8 cellular contexts compared by ENCODE assay signal in the genomic region with DNA sequence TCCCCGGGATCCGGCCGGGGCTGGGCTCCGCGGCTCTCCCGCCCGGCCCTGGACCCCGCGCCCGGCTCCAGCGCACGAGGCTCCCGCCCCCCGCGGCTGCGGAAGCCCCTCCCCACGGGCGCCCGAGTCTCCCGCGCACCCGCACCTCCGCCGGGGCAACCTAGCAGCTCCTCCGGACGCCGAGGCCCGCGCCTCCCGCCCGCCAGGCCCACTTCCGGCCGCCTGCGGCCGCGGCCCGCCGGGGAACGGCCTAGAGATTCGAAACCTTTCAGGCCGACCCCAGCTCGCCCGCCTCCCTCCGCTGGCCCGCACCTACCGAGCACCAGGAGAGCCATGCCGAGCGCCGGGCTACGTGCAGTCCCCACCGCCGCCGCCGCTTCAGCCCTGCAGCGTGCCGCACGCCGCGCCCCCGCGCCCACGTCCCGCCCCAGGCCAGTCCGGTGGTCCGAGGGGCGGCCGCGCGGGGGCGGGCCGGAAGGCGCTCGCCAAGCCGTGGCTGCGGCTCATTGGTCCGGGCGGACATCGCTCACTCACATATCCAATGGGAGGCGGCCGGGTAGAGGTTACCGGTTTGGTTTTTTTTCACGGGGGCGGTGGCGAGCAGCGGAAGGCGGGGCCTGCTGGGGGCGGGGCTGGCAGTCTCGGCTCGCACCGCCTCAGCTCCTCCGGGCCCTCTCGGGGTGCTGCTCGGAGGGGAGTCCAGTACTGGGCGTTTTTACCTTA. TPM values are rescaled to one million over a fixed set of nuclear protein-coding genes. Genes with fewer than 3 reads are reported as not detected.
A peak's percentile ranks its signal among the peaks of the same experiment; 100 is the strongest.
DNase-seq lines count a peak whose midpoint lies in the region; ATAC-seq and TF ChIP-seq lines count a peak whose summit lies in the region.

A gene with protein sequence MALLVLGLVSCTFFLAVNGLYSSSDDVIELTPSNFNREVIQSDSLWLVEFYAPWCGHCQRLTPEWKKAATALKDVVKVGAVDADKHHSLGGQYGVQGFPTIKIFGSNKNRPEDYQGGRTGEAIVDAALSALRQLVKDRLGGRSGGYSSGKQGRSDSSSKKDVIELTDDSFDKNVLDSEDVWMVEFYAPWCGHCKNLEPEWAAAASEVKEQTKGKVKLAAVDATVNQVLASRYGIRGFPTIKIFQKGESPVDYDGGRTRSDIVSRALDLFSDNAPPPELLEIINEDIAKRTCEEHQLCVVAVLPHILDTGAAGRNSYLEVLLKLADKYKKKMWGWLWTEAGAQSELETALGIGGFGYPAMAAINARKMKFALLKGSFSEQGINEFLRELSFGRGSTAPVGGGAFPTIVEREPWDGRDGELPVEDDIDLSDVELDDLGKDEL (minus strand): TSS at position 424 of the 723 bp plus-strand sequence. CDS start 89 bp downstream, at position 335.

- no peak for TF ChIP-seq CTCF in mucosa of descending colon (IDR thresholded peaks at IDR 0.05)

- no peaks in the 10 kb centered on the region for H3K27me3 Mint-ChIP-seq in IgD-negative memory B cell

- ATAC-seq in GM21576 (IDR thresholded peaks at IDR 0.05; ENCODE audit: unreplicated experiment) (peak; percentile 87), mucosa of descending colon (peak; percentile 98)

- peaks cover 19% of the 10 kb centered on the region for H3K4me1 ChIP-seq in mucosa of descending colon (ENCODE audit: low read depth)

- no peaks in the 10 kb centered on the region for H3K36me3 ChIP-seq in mucosa of descending colon (ENCODE audit: low read depth)

- DNase-seq in DMS114 treated with DMSO at 0.1 percent for 48 hours (lab: John Stamatoyannopoulos, UW; ENCODE audit: unreplicated experiment) (peak; percentile 85), OCI-M1 (lab: John Stamatoyannopoulos, UW) (peak; percentile 97), activated T-cell treated with anti-CD3 and anti-CD28 coated beads for 24 hours (ENCODE audit: low read depth) (peak; percentile 91), epidermal melanocyte (ENCODE audit: insufficient read length, low spot score) (peak; percentile 95), mucosa of descending colon (peak; percentile 97 to 99 (median 99))
- peak; percentile 72 to 88 for DNase-seq in stimulated activated CD8-positive, alpha-beta memory T cell treated with anti-CD3 and anti-CD28 coated beads, Interleukin-4, amount 100 ng/mL, for 1 hour (ENCODE audit: low read depth in 2 of 2, low spot score in 1 of 2)

- H3K27ac Mint-ChIP-seq in IgD-negative memory B cell: peak within 1 kb of the TSS; percentile 72 to 98 (median 93)

- peaks cover 30 to 36% (median 31%) of the 10 kb centered on the region in 3 donors for H3K4me1 Mint-ChIP-seq in IgD-negative memory B cell

- no peaks in the 10 kb centered on the region for H3K9me3 ChIP-seq in mucosa of descending colon

- intact Hi-C loops in mucosa of descending colon (cut with DNase I, micrococcal nuclease): no loop called here

- peaks cover 1% of the 10 kb centered on the region for H3K36me3 Mint-ChIP-seq in IgD-negative memory B cell

- H3K4me3 ChIP-seq in mucosa of descending colon: peak within 1 kb of the TSS; percentile 92

- H3K9me3 Mint-ChIP-seq in IgD-negative memory B cell: no peaks in the 10 kb centered on the region

- H3K4me3 Mint-ChIP-seq in IgD-negative memory B cell: peak within 1 kb of the TSS; percentile 65 to 98 (median 94)

RNA-seq across cellular contexts. Expression of the gene that starts here (rescaled TPM):
- 135 TPM for polyA plus RNA-seq in IgD-negative memory B cell
- total RNA-seq in mucosa of descending colon: 100 to 1,000 TPM; 121 to 168 (median 126) TPM

Comparison
In these comparisons a context has a peak if more than half of its experiments do, and no peak if none do; other contexts are left out.
1. Peak in every context shown above with its lines: DNase-seq, ATAC-seq and H3K4me3 ChIP-seq.